ENCODE assay signal across 10 cellular contexts in the genomic region with DNA sequence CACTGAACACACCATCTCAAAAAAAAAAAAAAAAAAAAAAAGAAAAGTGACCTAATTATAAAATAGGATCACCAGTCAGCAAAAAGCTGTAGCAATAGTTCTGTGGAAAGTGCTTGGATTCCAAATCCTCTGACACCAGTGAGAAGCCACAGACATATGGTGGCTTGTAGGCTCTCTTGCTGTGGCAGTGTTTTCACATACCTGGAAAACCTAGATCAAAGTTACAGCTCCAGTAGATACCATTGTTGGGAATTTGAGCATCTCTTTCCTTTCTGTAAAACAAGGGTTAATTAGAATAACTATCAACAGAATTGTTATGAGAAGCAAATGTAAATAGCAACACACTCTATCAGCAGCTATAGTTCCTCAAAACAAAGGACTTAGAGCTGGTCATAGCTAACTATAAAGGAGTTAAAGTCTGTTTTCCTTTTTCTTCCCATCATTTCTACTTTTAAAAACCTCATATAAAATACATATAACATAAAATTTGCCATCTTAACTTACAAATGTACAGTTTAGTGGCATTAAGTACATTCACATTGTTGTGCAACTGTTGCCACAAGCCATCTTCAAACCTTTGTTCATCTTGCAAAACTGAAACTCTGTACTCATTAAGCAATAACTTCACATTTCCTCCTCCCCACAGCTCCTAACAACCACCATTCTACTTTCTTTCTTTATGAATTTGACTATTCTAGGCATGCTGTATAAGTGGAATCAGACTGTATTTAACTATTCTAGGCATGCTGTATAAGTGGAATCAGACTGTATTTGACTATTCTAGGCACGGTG. TPM values are rescaled to one million over a fixed set of nuclear protein-coding genes. Genes with fewer than 3 reads are reported as not detected.
DNase-seq lines count a peak whose midpoint lies in the region; ATAC-seq and TF ChIP-seq lines count a peak whose summit lies in the region.
"Had no signal": no experiment of that assay in that cellular context is flagged by ENCODE, and none has a peak within 500 bp of the region (broad histone marks: within the 10 kb centered on the region; RNA-seq: fewer than 3 reads in every experiment).

No MANE protein-coding gene starts in this region.

- H3K4me3 ChIP-seq in KMS-11 (IDR thresholded peaks at IDR 0.05; ENCODE audit: insufficient read depth, low read depth, low read length) = no peak overlapping the region
- H3K4me3 ChIP-seq in lower leg skin (ENCODE audit: low read depth, poor library complexity, severe bottlenecking) = no peak overlapping the region

- H3K36me3 ChIP-seq in KMS-11 (ENCODE audit: insufficient read depth) = no peaks in the 10 kb centered on the region

- H3K27me3 ChIP-seq in KMS-11 (ENCODE audit: insufficient read depth, low read depth) = no peaks in the 10 kb centered on the region

- intact Hi-C loops in lower leg skin (cut with DNase I; ENCODE audit: low total_unique reads) = no loop called here

- DNase-seq in iris pigment epithelial cell (ENCODE audit: low read depth) (peak; percentile 55), HuH-7.5 (ENCODE audit: low spot score) (no peak), lower leg skin (ENCODE audit: low spot score in 2 of 2) (no peak), NCI-H1417 (lab: John Stamatoyannopoulos, UW) (no peak)
- DNase-seq in stimulated activated CD4-positive, alpha-beta T cell treated with anti-CD3 and anti-CD28 coated beads, Interleukin-12 subunit alpha, Interleukin-12 subunit beta, amount 100 ng/mL, for 4 hours = no peak
- DNase-seq: EL, left cardiac atrium had no signal

- no peak overlapping the region for H2AFZ ChIP-seq in KMS-11 (ENCODE audit: low read depth)

- no peaks in the 10 kb centered on the region for H4K20me1 ChIP-seq in KMS-11 (ENCODE audit: insufficient read depth)

- H3K4me1 ChIP-seq in KMS-11 (ENCODE audit: low read depth, poor library complexity, severe bottlenecking) = peaks cover 27% of the 10 kb centered on the region

- no peaks in the 10 kb centered on the region for H3K79me2 ChIP-seq in KMS-11 (ENCODE audit: insufficient read depth, low read depth)

- WGBS in lower leg skin, 2 donors = 91% methylated on average over 1 of the region's 1 CpG

- H3K27ac ChIP-seq in KMS-11 = peak overlapping the region; percentile 36; the same call in 1 of the 2 replicates

- no peak for TF ChIP-seq POLR2A in lower leg skin (IDR thresholded peaks at IDR 0.05)

- TF ChIP-seq CTCF in KMS-11 (conservative IDR thresholded peaks at IDR 0.05; ENCODE audit: low read depth, low read length) (no peak), lower leg skin (IDR thresholded peaks at IDR 0.05) (no peak)

- H3K4me2 ChIP-seq in KMS-11 = peak overlapping the region; percentile 43

- H3K9ac ChIP-seq in KMS-11 = no peak overlapping the region

- ATAC-seq in GM18907 (IDR thresholded peaks at IDR 0.05; ENCODE audit: unreplicated experiment) (peak; percentile 89), HG02642 (IDR thresholded peaks at IDR 0.05; ENCODE audit: poor library complexity, unreplicated experiment) (peak; percentile 68)
- ATAC-seq: left cardiac atrium had no signal

RNA-seq across cellular contexts. Expression of gene CCDC170, which starts 4.3 kb away (rescaled TPM):
- total RNA-seq in lower leg skin = 1 to 10 TPM in 2 of 4 donors, under 1 TPM in 1, not detected in 1; 0.22 to 1.1 (median 1.1) TPM

RNA-seq across cellular contexts. Expression of gene RMND1, which starts 46.2 kb away (rescaled TPM):
- total RNA-seq in lower leg skin = 10 to 100 TPM; 11.7 to 21.7 (median 16.6) TPM
